Comparison of ENCODE assay signal across 8 cellular contexts in genomic region chr19:14347999-14348889, GRCh38. TPM values are rescaled to one million over a fixed set of nuclear protein-coding genes. Genes with fewer than 3 reads are reported as not detected.
DNase-seq lines count a peak whose midpoint lies in the region; ATAC-seq and TF ChIP-seq lines count a peak whose summit lies in the region.

No MANE protein-coding gene starts in this region.

- H3K4me1 Mint-ChIP-seq in activated CD8-positive, alpha-beta T cell treated with anti-CD3 and anti-CD28 coated beads for 36 hours (ENCODE audit: low read depth) = peaks cover 12% of the 10 kb centered on the region
- peaks cover 14 to 17% of the 10 kb centered on the region in 2 donors for H3K4me1 Mint-ChIP-seq in effector memory CD8-positive, alpha-beta T cell (ENCODE audit: low read depth in 2 of 2)
- peaks cover 31% of the 10 kb centered on the region for H3K4me1 Mint-ChIP-seq in stimulated activated naive CD8-positive, alpha-beta T cell treated with anti-CD3 and anti-CD28 coated beads, Interleukin-15, amount 100 ng/mL, for 72 hours

- POLR2A ChIA-PET in activated CD8-positive, alpha-beta T cell treated with anti-CD3 and anti-CD28 coated beads for 36 hours (lab: Charles Lee) = interaction anchor here (0.6 to 1.6 kb wide), 6 partner anchors 13 to 152 kb away, joined by 3 to 6 read pairs (median 4); no protein-coding TSS in a partner anchor

- CTCF ChIA-PET in activated CD8-positive, alpha-beta T cell treated with anti-CD3 and anti-CD28 coated beads for 36 hours (lab: Charles Lee) = interaction anchor here (0.6 to 5.1 kb wide), 69 partner anchors 9 to 724 kb away, joined by 3 to 89 read pairs (median 5); partner anchors contain the start of genes ADGRE5, ADGRL1, ASF1B and PRKACA

- TF ChIP-seq CTCF in activated CD8-positive, alpha-beta T cell treated with anti-CD3 and anti-CD28 coated beads for 36 hours (IDR thresholded peaks at IDR 0.05) = peak; percentile 99

- H3K27ac Mint-ChIP-seq in activated CD8-positive, alpha-beta T cell treated with anti-CD3 and anti-CD28 coated beads for 36 hours = no peak overlapping the region
- peak overlapping the region; percentile 49 to 74 for H3K27ac Mint-ChIP-seq in effector memory CD8-positive, alpha-beta T cell
- H3K27ac Mint-ChIP-seq in stimulated activated naive CD8-positive, alpha-beta T cell treated with anti-CD3 and anti-CD28 coated beads, Interleukin-15, amount 100 ng/mL, for 72 hours = peak overlapping the region; percentile 80 to 81

- no peaks in the 10 kb centered on the region for H3K27me3 Mint-ChIP-seq in activated CD8-positive, alpha-beta T cell treated with anti-CD3 and anti-CD28 coated beads for 36 hours
- H3K27me3 Mint-ChIP-seq in effector memory CD8-positive, alpha-beta T cell = no peaks in the 10 kb centered on the region
- no peaks in the 10 kb centered on the region for H3K27me3 Mint-ChIP-seq in stimulated activated naive CD8-positive, alpha-beta T cell treated with anti-CD3 and anti-CD28 coated beads, Interleukin-15, amount 100 ng/mL, for 72 hours

- intact Hi-C loops in activated CD8-positive, alpha-beta T cell treated with anti-CD3 and anti-CD28 coated beads for 36 hours (cut with micrococcal nuclease) = loop anchor here (5.0 kb wide), 1 partner anchor 151 kb away; no protein-coding TSS in a partner anchor

- no peaks in the 10 kb centered on the region for H3K9me3 Mint-ChIP-seq in activated CD8-positive, alpha-beta T cell treated with anti-CD3 and anti-CD28 coated beads for 36 hours
- no peaks in the 10 kb centered on the region for H3K9me3 Mint-ChIP-seq in effector memory CD8-positive, alpha-beta T cell
- no peaks in the 10 kb centered on the region for H3K9me3 Mint-ChIP-seq in stimulated activated naive CD8-positive, alpha-beta T cell treated with anti-CD3 and anti-CD28 coated beads, Interleukin-15, amount 100 ng/mL, for 72 hours

- peak overlapping the region; percentile 14 for H3K4me3 Mint-ChIP-seq in activated CD8-positive, alpha-beta T cell treated with anti-CD3 and anti-CD28 coated beads for 36 hours
- H3K4me3 Mint-ChIP-seq in effector memory CD8-positive, alpha-beta T cell = peak overlapping the region; percentile 65 to 67
- H3K4me3 Mint-ChIP-seq in stimulated activated naive CD8-positive, alpha-beta T cell treated with anti-CD3 and anti-CD28 coated beads, Interleukin-15, amount 100 ng/mL, for 72 hours = peak overlapping the region; percentile 71 to 79

- peak; percentile 78 for ATAC-seq in activated CD8-positive, alpha-beta T cell treated with anti-CD3 and anti-CD28 coated beads for 36 hours
- ATAC-seq in effector memory CD8-positive, alpha-beta T cell (replicated peaks) = peak; percentile 62
- ATAC-seq in stimulated activated naive CD8-positive, alpha-beta T cell treated with anti-CD3 and anti-CD28 coated beads, Interleukin-15, amount 100 ng/mL, for 72 hours = peak; percentile 86

- H3K36me3 Mint-ChIP-seq in activated CD8-positive, alpha-beta T cell treated with anti-CD3 and anti-CD28 coated beads for 36 hours (ENCODE audit: low read depth) = no peaks in the 10 kb centered on the region
- H3K36me3 Mint-ChIP-seq in effector memory CD8-positive, alpha-beta T cell (ENCODE audit: insufficient read depth) = no peaks in the 10 kb centered on the region

- peak; percentile 61 for DNase-seq in DMS53 (lab: John Stamatoyannopoulos, UW)
- no peak for DNase-seq in DMS53 treated with DMSO at 0.1 percent for 48 hours (lab: John Stamatoyannopoulos, UW; ENCODE audit: unreplicated experiment)
- peak; percentile 12 for DNase-seq in NCI-H1092 treated with DMSO at 0.1 percent for 48 hours (lab: John Stamatoyannopoulos, UW)
- DNase-seq in activated CD8-positive, alpha-beta T cell treated with anti-CD3 and anti-CD28 coated beads for 36 hours = peak; percentile 75
- DNase-seq in effector memory CD8-positive, alpha-beta T cell = peak; percentile 54 to 63 (median 57)
- peak; percentile 54 for DNase-seq in mucosa of gallbladder (ENCODE audit: low spot score)
- peak; percentile 71 to 75 for DNase-seq in stimulated activated naive CD8-positive, alpha-beta T cell treated with anti-CD3 and anti-CD28 coated beads, Interleukin-15, amount 100 ng/mL, for 72 hours
- DNase-seq in globus pallidus (ENCODE audit: low spot score) = no peak

RNA-seq across cellular contexts. Expression of gene ADGRE5, which starts 33.0 kb away (rescaled TPM):
- 100 to 1,000 TPM; 185 to 186 TPM for total RNA-seq in activated CD8-positive, alpha-beta T cell treated with anti-CD3 and anti-CD28 coated beads for 36 hours
- total RNA-seq in mucosa of gallbladder = 48.2 TPM

Comparison
In these comparisons a context has a peak if more than half of its experiments do, and no peak if none do; other contexts are left out.
1. DNase-seq: peak in DMS53 (single experiment), NCI-H1092 treated with DMSO at 0.1 percent for 48 hours (single experiment), activated CD8-positive, alpha-beta T cell treated with anti-CD3 and anti-CD28 coated beads for 36 hours (single experiment), effector memory CD8-positive, alpha-beta T cell (3 of 3), mucosa of gallbladder (single experiment) and stimulated activated naive CD8-positive, alpha-beta T cell treated with anti-CD3 and anti-CD28 coated beads, Interleukin-15, amount 100 ng/mL, for 72 hours (2 of 2); none in DMS53 treated with DMSO at 0.1 percent for 48 hours (single experiment) and globus pallidus (single experiment).
2. H3K4me3 Mint-ChIP-seq: peak in every context shown above with its lines; median percentile 75 in stimulated activated naive CD8-positive, alpha-beta T cell treated with anti-CD3 and anti-CD28 coated beads, Interleukin-15, amount 100 ng/mL, for 72 hours; 66 in effector memory CD8-positive, alpha-beta T cell; 14 in activated CD8-positive, alpha-beta T cell treated with anti-CD3 and anti-CD28 coated beads for 36 hours.
3. Peak in every context shown above with its lines, with median percentiles within 50 percentile points of each other: ATAC-seq.